13 cellular contexts compared by ENCODE assay signal in genomic region chr10:21473135-21473534, GRCh38. TPM values are rescaled to one million over a fixed set of nuclear protein-coding genes. Genes with fewer than 3 reads are reported as not detected.
"Had no signal": no experiment of that assay in that cellular context is flagged by ENCODE, and none has a peak within 500 bp of the region (broad histone marks: within the 10 kb centered on the region; RNA-seq: fewer than 3 reads in every experiment).

No MANE protein-coding gene starts in this region.

- H3K4me1 ChIP-seq: pancreas, thyroid gland had no signal

- H3K36me3 Mint-ChIP-seq: activated naive CD4-positive, alpha-beta T cell treated with anti-CD3 and anti-CD28 coated beads, Interleukin-2, amount 50 U/mL, for 72 hours; natural killer cell treated with Interleukin-12 subunit alpha and Interleukin-12 subunit beta and Interleukin-15 and Interleukin-18, amount 100 ng/mL, for 72 hours; stimulated activated memory B cell treated with anti-CD40 and anti-IgM and Interleukin-4, amounts not matched to agents 10 μg/mL and 1 μg/mL and 100 μg/mL, for 72 hours had no signal

- H3K4me3 ChIP-seq: dorsolateral prefrontal cortex, pancreas, thyroid gland had no signal

- H3K27me3 ChIP-seq: dorsolateral prefrontal cortex, pancreas, thyroid gland had no signal

- H3K4me3 Mint-ChIP-seq: activated CD8-positive, alpha-beta T cell treated with anti-CD3 and anti-CD28 coated beads, Interleukin-2, amount 10 ng/mL, durations not matched to agents 7 days and 5 days; natural killer cell treated with Interleukin-12 subunit alpha and Interleukin-12 subunit beta and Interleukin-15 and Interleukin-18, amount 100 ng/mL, for 72 hours; stimulated activated memory B cell treated with anti-CD40 and anti-IgM and Interleukin-4, amounts not matched to agents 10 μg/mL and 1 μg/mL and 100 μg/mL, for 72 hours had no signal

- H3K27ac ChIP-seq: dorsolateral prefrontal cortex, pancreas, thyroid gland had no signal

- H3K9me3 ChIP-seq: pancreas, thyroid gland had no signal

- H3K9me3 Mint-ChIP-seq: activated naive CD4-positive, alpha-beta T cell treated with anti-CD3 and anti-CD28 coated beads, Interleukin-2, amount 50 U/mL, for 72 hours; natural killer cell treated with Interleukin-12 subunit alpha and Interleukin-12 subunit beta and Interleukin-15 and Interleukin-18, amount 100 ng/mL, for 72 hours; stimulated activated memory B cell treated with anti-CD40 and anti-IgM and Interleukin-4, amounts not matched to agents 10 μg/mL and 1 μg/mL and 100 μg/mL, for 72 hours had no signal

- DNase-seq: activated CD4-positive, alpha-beta T cell treated with anti-CD3 and anti-CD28 coated beads for 4 hours; activated CD8-positive, alpha-beta memory T cell treated with anti-CD3 and anti-CD28 coated beads, Interleukin-2, amount 50 U/mL, for 4 hours; activated CD8-positive, alpha-beta T cell treated with anti-CD3 and anti-CD28 coated beads, Interleukin-2, amount 10 ng/mL, durations not matched to agents 7 days and 5 days; activated gamma-delta T cell; activated T-cell treated with anti-CD3 and anti-CD28 coated beads, Interleukin-2, amount 50 U/mL, for 48 hours; dorsolateral prefrontal cortex; pancreas; stimulated activated CD4-positive, alpha-beta T cell treated with anti-CD3 and anti-CD28 coated beads, Interleukin-2, amount 100 ng/mL, for 48 hours; T-helper 2 cell; thyroid gland had no signal

- H3K27ac Mint-ChIP-seq: activated CD8-positive, alpha-beta T cell treated with anti-CD3 and anti-CD28 coated beads, Interleukin-2, amount 10 ng/mL, durations not matched to agents 7 days and 5 days; activated naive CD4-positive, alpha-beta T cell treated with anti-CD3 and anti-CD28 coated beads, Interleukin-2, amount 50 U/mL, for 72 hours; natural killer cell treated with Interleukin-12 subunit alpha and Interleukin-12 subunit beta and Interleukin-15 and Interleukin-18, amount 100 ng/mL, for 72 hours; stimulated activated memory B cell treated with anti-CD40 and anti-IgM and Interleukin-4, amounts not matched to agents 10 μg/mL and 1 μg/mL and 100 μg/mL, for 72 hours had no signal

- H3K36me3 ChIP-seq: pancreas, thyroid gland had no signal

- H3K4me1 Mint-ChIP-seq: stimulated activated memory B cell treated with anti-CD40 and anti-IgM and Interleukin-4, amounts not matched to agents 10 μg/mL and 1 μg/mL and 100 μg/mL, for 72 hours had no signal

RNA-seq across cellular contexts. Expression of gene SKIDA1, which starts 52.3 kb away (rescaled TPM):
- total RNA-seq: natural killer cell treated with Interleukin-12 subunit alpha and Interleukin-12 subunit beta and Interleukin-15 and Interleukin-18, amount 100 ng/mL, for 72 hours had no signal
